Comparison of ENCODE assay signal across 1 cellular context in the genomic region with DNA sequence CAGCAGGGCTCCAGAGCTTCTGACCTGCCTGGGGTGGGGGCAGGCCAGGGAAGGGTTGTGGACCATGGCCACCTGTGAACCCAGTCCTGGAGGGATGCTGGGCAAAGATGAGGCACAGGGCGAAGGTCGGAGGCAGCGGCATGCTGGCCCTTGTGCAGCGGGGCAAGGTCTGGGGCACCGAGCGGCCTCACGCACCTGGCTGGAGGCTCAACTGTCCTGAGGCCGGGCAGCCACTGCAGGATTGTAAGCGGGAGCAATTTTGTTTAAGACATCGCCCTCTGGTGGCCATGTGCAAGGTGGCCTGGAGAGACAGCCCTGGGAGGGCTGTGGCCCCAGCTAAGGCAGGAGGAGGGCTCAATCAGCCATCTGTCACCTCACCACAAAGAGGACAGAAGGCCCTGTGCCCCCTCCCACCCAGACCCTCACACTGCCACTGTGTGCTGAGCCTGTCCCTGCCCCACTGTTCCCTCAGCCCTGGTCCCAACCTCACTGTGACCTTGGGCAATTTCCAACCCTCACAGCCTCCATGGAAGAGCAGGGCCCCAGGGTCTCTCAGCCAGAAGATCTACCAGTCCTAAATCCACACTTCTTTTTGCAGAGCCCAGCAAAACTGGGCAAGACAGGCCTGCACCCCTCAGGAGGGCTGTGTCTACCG.
TF ChIP-seq lines count a peak whose summit lies in the region.

No MANE protein-coding gene starts in this region.

TF ChIP-seq in HepG2, 621 proteins besides CTCF, POLR2A, EP300 and RAD21 (continued from another document and continues in another):
- TF ChIP-seq, protein P1, sequence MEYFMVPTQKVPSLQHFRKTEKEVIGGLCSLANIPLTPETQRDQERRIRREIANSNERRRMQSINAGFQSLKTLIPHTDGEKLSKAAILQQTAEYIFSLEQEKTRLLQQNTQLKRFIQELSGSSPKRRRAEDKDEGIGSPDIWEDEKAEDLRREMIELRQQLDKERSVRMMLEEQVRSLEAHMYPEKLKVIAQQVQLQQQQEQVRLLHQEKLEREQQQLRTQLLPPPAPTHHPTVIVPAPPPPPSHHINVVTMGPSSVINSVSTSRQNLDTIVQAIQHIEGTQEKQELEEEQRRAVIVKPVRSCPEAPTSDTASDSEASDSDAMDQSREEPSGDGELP (IDR thresholded peaks at IDR 0.05; ENCODE audit: borderline replicate concordance, low read depth): 0 out of 2 replicates have a peak, but pooled peaks have one; percentile 13
- peak; percentile 28; the same call in 1 of the 2 replicates for TF ChIP-seq EED (CRISPR knock-in tag; IDR thresholded peaks at IDR 0.05)
- TF ChIP-seq SOX6 (IDR thresholded peaks at IDR 0.05): no peak
- TF ChIP-seq SOX6 (CRISPR knock-in tag; IDR thresholded peaks at IDR 0.05): 0 out of 2 replicates have a peak, but pooled peaks have one; percentile 14
- TF ChIP-seq, protein P2, sequence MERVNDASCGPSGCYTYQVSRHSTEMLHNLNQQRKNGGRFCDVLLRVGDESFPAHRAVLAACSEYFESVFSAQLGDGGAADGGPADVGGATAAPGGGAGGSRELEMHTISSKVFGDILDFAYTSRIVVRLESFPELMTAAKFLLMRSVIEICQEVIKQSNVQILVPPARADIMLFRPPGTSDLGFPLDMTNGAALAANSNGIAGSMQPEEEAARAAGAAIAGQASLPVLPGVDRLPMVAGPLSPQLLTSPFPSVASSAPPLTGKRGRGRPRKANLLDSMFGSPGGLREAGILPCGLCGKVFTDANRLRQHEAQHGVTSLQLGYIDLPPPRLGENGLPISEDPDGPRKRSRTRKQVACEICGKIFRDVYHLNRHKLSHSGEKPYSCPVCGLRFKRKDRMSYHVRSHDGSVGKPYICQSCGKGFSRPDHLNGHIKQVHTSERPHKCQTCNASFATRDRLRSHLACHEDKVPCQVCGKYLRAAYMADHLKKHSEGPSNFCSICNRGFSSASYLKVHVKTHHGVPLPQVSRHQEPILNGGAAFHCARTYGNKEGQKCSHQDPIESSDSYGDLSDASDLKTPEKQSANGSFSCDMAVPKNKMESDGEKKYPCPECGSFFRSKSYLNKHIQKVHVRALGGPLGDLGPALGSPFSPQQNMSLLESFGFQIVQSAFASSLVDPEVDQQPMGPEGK (CRISPR knock-in tag; IDR thresholded peaks at IDR 0.05): 0 out of 2 replicates have a peak, but pooled peaks have one; percentile 29
- TF ChIP-seq HOXA3 (CRISPR knock-in tag; IDR thresholded peaks at IDR 0.05): peak; percentile 30; the same call in 1 of the 2 replicates
- peak; percentile 26; the same call in 1 of the 2 replicates for TF ChIP-seq MTA1 (CRISPR knock-in tag; IDR thresholded peaks at IDR 0.05; ENCODE audit: borderline replicate concordance)
- TF ChIP-seq, protein P3, sequence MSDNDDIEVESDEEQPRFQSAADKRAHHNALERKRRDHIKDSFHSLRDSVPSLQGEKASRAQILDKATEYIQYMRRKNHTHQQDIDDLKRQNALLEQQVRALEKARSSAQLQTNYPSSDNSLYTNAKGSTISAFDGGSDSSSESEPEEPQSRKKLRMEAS (IDR thresholded peaks at IDR 0.05): peak; percentile 35; the same call in 1 of the 2 replicates
- TF ChIP-seq YY1 (IDR thresholded peaks at IDR 0.05; ENCODE audit: insufficient read depth, insufficient replicate concordance, low read depth, low read length): peak; percentile 26
- TF ChIP-seq ZMYM3 (CRISPR knock-in tag; IDR thresholded peaks at IDR 0.05): 0 out of 2 replicates have a peak, but pooled peaks have one; percentile 43
- peak; percentile 51; the same call in 1 of the 2 replicates for TF ChIP-seq ZNF772 (CRISPR knock-in tag; IDR thresholded peaks at IDR 0.05)
- TF ChIP-seq, protein P4, sequence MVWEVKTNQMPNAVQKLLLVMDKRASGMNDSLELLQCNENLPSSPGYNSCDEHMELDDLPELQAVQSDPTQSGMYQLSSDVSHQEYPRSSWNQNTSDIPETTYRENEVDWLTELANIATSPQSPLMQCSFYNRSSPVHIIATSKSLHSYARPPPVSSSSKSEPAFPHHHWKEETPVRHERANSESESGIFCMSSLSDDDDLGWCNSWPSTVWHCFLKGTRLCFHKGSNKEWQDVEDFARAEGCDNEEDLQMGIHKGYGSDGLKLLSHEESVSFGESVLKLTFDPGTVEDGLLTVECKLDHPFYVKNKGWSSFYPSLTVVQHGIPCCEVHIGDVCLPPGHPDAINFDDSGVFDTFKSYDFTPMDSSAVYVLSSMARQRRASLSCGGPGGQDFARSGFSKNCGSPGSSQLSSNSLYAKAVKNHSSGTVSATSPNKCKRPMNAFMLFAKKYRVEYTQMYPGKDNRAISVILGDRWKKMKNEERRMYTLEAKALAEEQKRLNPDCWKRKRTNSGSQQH (CRISPR knock-in tag; IDR thresholded peaks at IDR 0.05; ENCODE audit: low read depth): peak; percentile 12; the same call in 1 of the 2 replicates
- TF ChIP-seq, protein P5, sequence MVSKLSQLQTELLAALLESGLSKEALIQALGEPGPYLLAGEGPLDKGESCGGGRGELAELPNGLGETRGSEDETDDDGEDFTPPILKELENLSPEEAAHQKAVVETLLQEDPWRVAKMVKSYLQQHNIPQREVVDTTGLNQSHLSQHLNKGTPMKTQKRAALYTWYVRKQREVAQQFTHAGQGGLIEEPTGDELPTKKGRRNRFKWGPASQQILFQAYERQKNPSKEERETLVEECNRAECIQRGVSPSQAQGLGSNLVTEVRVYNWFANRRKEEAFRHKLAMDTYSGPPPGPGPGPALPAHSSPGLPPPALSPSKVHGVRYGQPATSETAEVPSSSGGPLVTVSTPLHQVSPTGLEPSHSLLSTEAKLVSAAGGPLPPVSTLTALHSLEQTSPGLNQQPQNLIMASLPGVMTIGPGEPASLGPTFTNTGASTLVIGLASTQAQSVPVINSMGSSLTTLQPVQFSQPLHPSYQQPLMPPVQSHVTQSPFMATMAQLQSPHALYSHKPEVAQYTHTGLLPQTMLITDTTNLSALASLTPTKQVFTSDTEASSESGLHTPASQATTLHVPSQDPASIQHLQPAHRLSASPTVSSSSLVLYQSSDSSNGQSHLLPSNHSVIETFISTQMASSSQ (IDR thresholded peaks at IDR 0.05; ENCODE audit: low read depth): no peak
- TF ChIP-seq, protein P5 (CRISPR knock-in tag; IDR thresholded peaks at IDR 0.05; ENCODE audit: borderline replicate concordance): no peak
- no peak for TF ChIP-seq CHCHD3 (CRISPR knock-in tag; IDR thresholded peaks at IDR 0.05)
- TF ChIP-seq, protein P6, sequence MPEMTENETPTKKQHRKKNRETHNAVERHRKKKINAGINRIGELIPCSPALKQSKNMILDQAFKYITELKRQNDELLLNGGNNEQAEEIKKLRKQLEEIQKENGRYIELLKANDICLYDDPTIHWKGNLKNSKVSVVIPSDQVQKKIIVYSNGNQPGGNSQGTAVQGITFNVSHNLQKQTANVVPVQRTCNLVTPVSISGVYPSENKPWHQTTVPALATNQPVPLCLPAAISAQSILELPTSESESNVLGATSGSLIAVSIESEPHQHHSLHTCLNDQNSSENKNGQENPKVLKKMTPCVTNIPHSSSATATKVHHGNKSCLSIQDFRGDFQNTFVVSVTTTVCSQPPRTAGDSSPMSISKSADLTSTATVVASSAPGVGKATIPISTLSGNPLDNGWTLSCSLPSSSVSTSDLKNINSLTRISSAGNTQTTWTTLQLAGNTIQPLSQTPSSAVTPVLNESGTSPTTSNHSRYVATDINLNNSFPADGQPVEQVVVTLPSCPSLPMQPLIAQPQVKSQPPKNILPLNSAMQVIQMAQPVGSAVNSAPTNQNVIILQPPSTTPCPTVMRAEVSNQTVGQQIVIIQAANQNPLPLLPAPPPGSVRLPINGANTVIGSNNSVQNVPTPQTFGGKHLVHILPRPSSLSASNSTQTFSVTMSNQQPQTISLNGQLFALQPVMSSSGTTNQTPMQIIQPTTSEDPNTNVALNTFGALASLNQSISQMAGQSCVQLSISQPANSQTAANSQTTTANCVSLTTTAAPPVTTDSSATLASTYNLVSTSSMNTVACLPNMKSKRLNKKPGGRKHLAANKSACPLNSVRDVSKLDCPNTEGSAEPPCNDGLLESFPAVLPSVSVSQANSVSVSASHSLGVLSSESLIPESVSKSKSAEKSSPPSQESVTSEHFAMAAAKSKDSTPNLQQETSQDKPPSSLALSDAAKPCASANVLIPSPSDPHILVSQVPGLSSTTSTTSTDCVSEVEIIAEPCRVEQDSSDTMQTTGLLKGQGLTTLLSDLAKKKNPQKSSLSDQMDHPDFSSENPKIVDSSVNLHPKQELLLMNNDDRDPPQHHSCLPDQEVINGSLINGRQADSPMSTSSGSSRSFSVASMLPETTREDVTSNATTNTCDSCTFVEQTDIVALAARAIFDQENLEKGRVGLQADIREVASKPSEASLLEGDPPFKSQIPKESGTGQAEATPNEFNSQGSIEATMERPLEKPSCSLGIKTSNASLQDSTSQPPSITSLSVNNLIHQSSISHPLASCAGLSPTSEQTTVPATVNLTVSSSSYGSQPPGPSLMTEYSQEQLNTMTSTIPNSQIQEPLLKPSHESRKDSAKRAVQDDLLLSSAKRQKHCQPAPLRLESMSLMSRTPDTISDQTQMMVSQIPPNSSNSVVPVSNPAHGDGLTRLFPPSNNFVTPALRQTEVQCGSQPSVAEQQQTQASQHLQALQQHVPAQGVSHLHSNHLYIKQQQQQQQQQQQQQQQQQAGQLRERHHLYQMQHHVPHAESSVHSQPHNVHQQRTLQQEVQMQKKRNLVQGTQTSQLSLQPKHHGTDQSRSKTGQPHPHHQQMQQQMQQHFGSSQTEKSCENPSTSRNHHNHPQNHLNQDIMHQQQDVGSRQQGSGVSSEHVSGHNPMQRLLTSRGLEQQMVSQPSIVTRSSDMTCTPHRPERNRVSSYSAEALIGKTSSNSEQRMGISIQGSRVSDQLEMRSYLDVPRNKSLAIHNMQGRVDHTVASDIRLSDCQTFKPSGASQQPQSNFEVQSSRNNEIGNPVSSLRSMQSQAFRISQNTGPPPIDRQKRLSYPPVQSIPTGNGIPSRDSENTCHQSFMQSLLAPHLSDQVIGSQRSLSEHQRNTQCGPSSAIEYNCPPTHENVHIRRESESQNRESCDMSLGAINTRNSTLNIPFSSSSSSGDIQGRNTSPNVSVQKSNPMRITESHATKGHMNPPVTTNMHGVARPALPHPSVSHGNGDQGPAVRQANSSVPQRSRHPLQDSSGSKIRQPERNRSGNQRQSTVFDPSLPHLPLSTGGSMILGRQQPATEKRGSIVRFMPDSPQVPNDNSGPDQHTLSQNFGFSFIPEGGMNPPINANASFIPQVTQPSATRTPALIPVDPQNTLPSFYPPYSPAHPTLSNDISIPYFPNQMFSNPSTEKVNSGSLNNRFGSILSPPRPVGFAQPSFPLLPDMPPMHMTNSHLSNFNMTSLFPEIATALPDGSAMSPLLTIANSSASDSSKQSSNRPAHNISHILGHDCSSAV (CRISPR knock-in tag; IDR thresholded peaks at IDR 0.05; ENCODE audit: borderline replicate concordance): no peak
- TF ChIP-seq SALL1 (CRISPR knock-in tag; IDR thresholded peaks at IDR 0.05): peak; percentile 35; the same call in 1 of the 2 replicates
- TF ChIP-seq AGO1 (IDR thresholded peaks at IDR 0.05; ENCODE audit: low read depth, low read length, poor library complexity, severe bottlenecking): peak; percentile 48
- TF ChIP-seq, protein P7, sequence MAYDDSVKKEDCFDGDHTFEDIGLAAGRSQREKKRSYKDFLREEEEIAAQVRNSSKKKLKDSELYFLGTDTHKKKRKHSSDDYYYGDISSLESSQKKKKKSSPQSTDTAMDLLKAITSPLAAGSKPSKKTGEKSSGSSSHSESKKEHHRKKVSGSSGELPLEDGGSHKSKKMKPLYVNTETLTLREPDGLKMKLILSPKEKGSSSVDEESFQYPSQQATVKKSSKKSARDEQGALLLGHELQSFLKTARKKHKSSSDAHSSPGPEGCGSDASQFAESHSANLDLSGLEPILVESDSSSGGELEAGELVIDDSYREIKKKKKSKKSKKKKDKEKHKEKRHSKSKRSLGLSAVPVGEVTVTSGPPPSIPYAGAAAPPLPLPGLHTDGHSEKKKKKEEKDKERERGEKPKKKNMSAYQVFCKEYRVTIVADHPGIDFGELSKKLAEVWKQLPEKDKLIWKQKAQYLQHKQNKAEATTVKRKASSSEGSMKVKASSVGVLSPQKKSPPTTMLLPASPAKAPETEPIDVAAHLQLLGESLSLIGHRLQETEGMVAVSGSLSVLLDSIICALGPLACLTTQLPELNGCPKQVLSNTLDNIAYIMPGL (CRISPR knock-in tag; IDR thresholded peaks at IDR 0.05; ENCODE audit: borderline replicate concordance in 1 of 2, low read depth in 1 of 2): peak in 1 of 2 experiments; percentile 47; a peak in 1 of 4 replicates
- TF ChIP-seq LCORL (IDR thresholded peaks at IDR 0.05): no peak
- TF ChIP-seq LCORL (CRISPR knock-in tag; IDR thresholded peaks at IDR 0.05): 0 out of 2 replicates have a peak, but pooled peaks have one; percentile 25
- TF ChIP-seq, protein P8, sequence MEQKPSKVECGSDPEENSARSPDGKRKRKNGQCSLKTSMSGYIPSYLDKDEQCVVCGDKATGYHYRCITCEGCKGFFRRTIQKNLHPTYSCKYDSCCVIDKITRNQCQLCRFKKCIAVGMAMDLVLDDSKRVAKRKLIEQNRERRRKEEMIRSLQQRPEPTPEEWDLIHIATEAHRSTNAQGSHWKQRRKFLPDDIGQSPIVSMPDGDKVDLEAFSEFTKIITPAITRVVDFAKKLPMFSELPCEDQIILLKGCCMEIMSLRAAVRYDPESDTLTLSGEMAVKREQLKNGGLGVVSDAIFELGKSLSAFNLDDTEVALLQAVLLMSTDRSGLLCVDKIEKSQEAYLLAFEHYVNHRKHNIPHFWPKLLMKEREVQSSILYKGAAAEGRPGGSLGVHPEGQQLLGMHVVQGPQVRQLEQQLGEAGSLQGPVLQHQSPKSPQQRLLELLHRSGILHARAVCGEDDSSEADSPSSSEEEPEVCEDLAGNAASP (CRISPR knock-in tag; IDR thresholded peaks at IDR 0.05; ENCODE audit: borderline replicate concordance): no peak
- TF ChIP-seq SMC3 (IDR thresholded peaks at IDR 0.05; ENCODE audit: low read length): peak; percentile 34; the same call in 1 of the 2 replicates
- TF ChIP-seq, protein P9, sequence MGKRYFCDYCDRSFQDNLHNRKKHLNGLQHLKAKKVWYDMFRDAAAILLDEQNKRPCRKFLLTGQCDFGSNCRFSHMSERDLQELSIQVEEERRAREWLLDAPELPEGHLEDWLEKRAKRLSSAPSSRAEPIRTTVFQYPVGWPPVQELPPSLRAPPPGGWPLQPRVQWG (CRISPR knock-in tag; IDR thresholded peaks at IDR 0.05; ENCODE audit: borderline replicate concordance, low read depth): no peak
